Comparison of ENCODE assay signal across 8 cellular contexts in genomic region chr17:62892870-62893338, GRCh38.
DNase-seq lines count a peak whose midpoint lies in the region; TF ChIP-seq lines count a peak whose summit lies in the region.

No MANE protein-coding gene starts in this region.

- peaks cover 0 to 49% (median 19%) of the 10 kb centered on the region in 6 donors for H3K4me1 ChIP-seq in spleen

- WGBS in spleen, 5 donors = 7 to 19% (median 16%) methylated on average over 4 of the region's 4 CpGs

- peak overlapping the region in 1 of 8 donors; percentile 26 for H3K4me3 ChIP-seq in spleen

- H3K4me3 Mint-ChIP-seq in activated CD4-positive, alpha-beta memory T cell treated with anti-CD3 and anti-CD28 coated beads, Interleukin-2, amount 10 ng/mL, durations not matched to agents 7 days and 5 days = no peak overlapping the region

- no peaks in the 10 kb centered on the region for H3K36me3 ChIP-seq in spleen

- peak overlapping the region in 7 of 8 donors; percentile 20 to 86 (median 69) for H3K27ac ChIP-seq in spleen

- no peaks in the 10 kb centered on the region for H3K36me3 Mint-ChIP-seq in activated CD4-positive, alpha-beta memory T cell treated with anti-CD3 and anti-CD28 coated beads, Interleukin-2, amount 10 ng/mL, durations not matched to agents 7 days and 5 days (ENCODE audit: low read depth)

- peaks cover 0 to 8% (median 0%) of the 10 kb centered on the region in 8 donors for H3K9me3 ChIP-seq in spleen

- TF ChIP-seq POLR2A in spleen (IDR thresholded peaks at IDR 0.05) = no peak

- H3K4me1 Mint-ChIP-seq in activated CD4-positive, alpha-beta memory T cell treated with anti-CD3 and anti-CD28 coated beads, Interleukin-2, amount 10 ng/mL, durations not matched to agents 7 days and 5 days = peaks cover 13% of the 10 kb centered on the region

- CTCF ChIA-PET in activated CD4-positive, alpha-beta memory T cell treated with anti-CD3 and anti-CD28 coated beads, Interleukin-2, amount 10 ng/mL, durations not matched to agents 7 days and 5 days (lab: Charles Lee) = no interaction called here

- peaks cover 0 to 10% (median 0%) of the 10 kb centered on the region in 7 donors for H3K27me3 ChIP-seq in spleen (replicated peaks in 1 of 7)

- DNase-seq in Ammon's horn (ENCODE audit: low spot score) = peak; percentile 72
- peak; percentile 22 for DNase-seq in HuH-7.5 (ENCODE audit: low spot score)
- peak; percentile 34 for DNase-seq in activated CD4-positive, alpha-beta memory T cell treated with anti-CD3 and anti-CD28 coated beads, Interleukin-2, amount 10 ng/mL, durations not matched to agents 7 days and 5 days
- peak; percentile 84 for DNase-seq in cardiac septum (ENCODE audit: low spot score)
- DNase-seq in spleen = peak; percentile 77
- DNase-seq in retina = no peak
- no peak for DNase-seq in NCI-H69 (lab: John Stamatoyannopoulos, UW)
- DNase-seq in NCI-H1417 (lab: John Stamatoyannopoulos, UW) = no peak

- H3K27me3 Mint-ChIP-seq in activated CD4-positive, alpha-beta memory T cell treated with anti-CD3 and anti-CD28 coated beads, Interleukin-2, amount 10 ng/mL, durations not matched to agents 7 days and 5 days = peaks cover 6% of the 10 kb centered on the region

- no peak for TF ChIP-seq CTCF in spleen (IDR thresholded peaks at IDR 0.05 in 8 of 11, conservative IDR thresholded peaks at IDR 0.05 in 3 of 11)

- H3K9me3 Mint-ChIP-seq in activated CD4-positive, alpha-beta memory T cell treated with anti-CD3 and anti-CD28 coated beads, Interleukin-2, amount 10 ng/mL, durations not matched to agents 7 days and 5 days = no peaks in the 10 kb centered on the region

- intact Hi-C loops in cardiac septum (cut with DNase I) = loop anchor here (5.0 to 10.0 kb wide), 2 partner anchors 74 to 188 kb away; partner anchors contain the start of gene TANC2
- intact Hi-C loops in spleen (cut with DNase I; ENCODE audit: low total_unique reads) = no loop called here

- H3K27ac Mint-ChIP-seq in activated CD4-positive, alpha-beta memory T cell treated with anti-CD3 and anti-CD28 coated beads, Interleukin-2, amount 10 ng/mL, durations not matched to agents 7 days and 5 days = no peak overlapping the region

- POLR2A ChIA-PET in activated CD4-positive, alpha-beta memory T cell treated with anti-CD3 and anti-CD28 coated beads, Interleukin-2, amount 10 ng/mL, durations not matched to agents 7 days and 5 days (lab: Charles Lee) = no interaction called here

Comparison
In these comparisons a context has a peak if more than half of its experiments do, and no peak if none do; other contexts are left out.
1. DNase-seq: peak in Ammon's horn (single experiment), HuH-7.5 (single experiment), activated CD4-positive, alpha-beta memory T cell treated with anti-CD3 and anti-CD28 coated beads, Interleukin-2, amount 10 ng/mL, durations not matched to agents 7 days and 5 days (single experiment), cardiac septum (single experiment) and spleen (single experiment); none in retina (single experiment), NCI-H69 (single experiment) and NCI-H1417 (0 of 3).